In the genomic region with DNA sequence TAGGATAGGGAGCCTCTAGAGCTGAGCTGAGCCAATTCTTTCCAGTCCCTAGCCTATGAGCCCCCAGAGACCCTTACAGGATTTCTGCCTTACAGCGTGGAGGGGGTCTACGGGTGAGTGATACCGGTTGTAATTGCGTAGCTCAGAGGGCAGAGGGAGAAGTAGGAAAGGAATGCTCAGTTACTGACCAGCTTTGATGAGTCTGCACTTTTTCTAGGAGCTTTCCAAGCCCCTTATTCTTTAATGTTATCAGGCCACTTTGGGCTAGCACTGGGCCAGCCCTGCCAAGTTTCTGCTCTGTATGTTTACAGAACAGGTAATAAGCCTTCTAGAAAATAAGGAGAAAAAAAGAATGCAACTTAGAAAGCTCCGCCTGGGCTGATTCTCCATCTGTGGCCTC, we compare ENCODE assay signal across 18 cellular contexts. TPM values are rescaled to one million over a fixed set of nuclear protein-coding genes. Genes with fewer than 3 reads are reported as not detected.
"Had no signal": no experiment of that assay in that cellular context is flagged by ENCODE, and none has a peak within 500 bp of the region (broad histone marks: within the 10 kb centered on the region; RNA-seq: fewer than 3 reads in every experiment).

No MANE protein-coding gene starts in this region.

RNA-seq across cellular contexts. Expression of a gene that starts 17.8 kb away (rescaled TPM):
- total RNA-seq: natural killer cell, occipital lobe, osteoblast, ovary, progenitor cell of endocrine pancreas, psoas muscle, renal cortical epithelial cell, right atrium auricular region, sciatic nerve, smooth muscle cell, spleen, suprapubic skin, transverse colon, upper lobe of right lung, urinary bladder, uterus had no signal
- polyA plus RNA-seq: neural cell, ovary, psoas muscle, smooth muscle cell, spleen, thymus, urinary bladder had no signal

RNA-seq across cellular contexts. Expression of a gene that starts 46.3 kb away (rescaled TPM):
- total RNA-seq: natural killer cell, occipital lobe, osteoblast, ovary, progenitor cell of endocrine pancreas, psoas muscle, renal cortical epithelial cell, right atrium auricular region, sciatic nerve, smooth muscle cell, spleen, suprapubic skin, transverse colon, upper lobe of right lung, urinary bladder, uterus had no signal
- polyA plus RNA-seq: neural cell, ovary, psoas muscle, smooth muscle cell, spleen, urinary bladder had no signal
